8 cellular contexts compared by ENCODE assay signal in genomic region chr14:52918486-52918885, GRCh38. TPM values are rescaled to one million over a fixed set of nuclear protein-coding genes. Genes with fewer than 3 reads are reported as not detected.
A peak's percentile ranks its signal among the peaks of the same experiment; 100 is the strongest.
DNase-seq lines count a peak whose midpoint lies in the region; ATAC-seq, FAIRE-seq and TF ChIP-seq lines count a peak whose summit lies in the region.

No MANE protein-coding gene starts in this region.

- POLR2A ChIA-PET in CD4-positive, alpha-beta memory T cell (lab: Charles Lee; ENCODE audit: partially characterized antibody): interaction anchor here (1.0 to 2.1 kb wide), 4 partner anchors 31 to 1071 kb away, joined by 4 to 8 read pairs (median 4); partner anchors contain the start of gene DDHD1

- CTCF ChIA-PET in CD4-positive, alpha-beta memory T cell (lab: Charles Lee; ENCODE audit: partially characterized antibody): interaction anchor here (1.4 to 1.9 kb wide), 3 partner anchors 15 to 43 kb away, joined by 4 to 11 read pairs (median 8); no protein-coding TSS in a partner anchor

- peak overlapping the region; percentile 57 for H3K27ac ChIP-seq in CD4-positive, alpha-beta memory T cell (ENCODE audit: low read depth, low read length)
- peak overlapping the region; percentile 67 to 89 for H3K27ac ChIP-seq in thoracic aorta

- no peaks in the 10 kb centered on the region for H3K36me3 ChIP-seq in CD4-positive, alpha-beta memory T cell (ENCODE audit: insufficient read depth, low read length)
- H3K36me3 ChIP-seq in thoracic aorta: no peaks in the 10 kb centered on the region

- no peaks in the 10 kb centered on the region for H3K9me3 ChIP-seq in CD4-positive, alpha-beta memory T cell (ENCODE audit: control insufficient read depth in 1 of 2, low read length in 2 of 2)
- no peaks in the 10 kb centered on the region for H3K9me3 ChIP-seq in thoracic aorta

- H3K27ac Mint-ChIP-seq in CD4-positive, alpha-beta memory T cell: peak overlapping the region; percentile 88 to 95 (median 93)

- intact Hi-C loops in CD4-positive, alpha-beta memory T cell (cut with micrococcal nuclease): loop anchor here (1.0 to 5.0 kb wide), 3 partner anchors 32 to 234 kb away; partner anchors contain the start of genes DDHD1 and FERMT2

- H3K4me1 ChIP-seq in CD4-positive, alpha-beta memory T cell (ENCODE audit: insufficient read depth, low read length): peaks cover 24% of the 10 kb centered on the region
- peaks cover 61 to 85% of the 10 kb centered on the region in 2 donors for H3K4me1 ChIP-seq in thoracic aorta (ENCODE audit: control insufficient read depth in 1 of 2, low read depth in 2 of 2)

- no peak for TF ChIP-seq CTCF in thoracic aorta (IDR thresholded peaks at IDR 0.05)

- FAIRE-seq in GM19239 (lab: Jason Lieb, UNC): no peak

- no peak overlapping the region for H3K4me3 ChIP-seq in CD4-positive, alpha-beta memory T cell (ENCODE audit: low read length in 2 of 2)
- no peak overlapping the region for H3K4me3 ChIP-seq in thoracic aorta

- H3K36me3 Mint-ChIP-seq in CD4-positive, alpha-beta memory T cell: no peaks in the 10 kb centered on the region

- peak overlapping the region in 3 of 8 donors; percentile 13 to 48 (median 15) for H3K4me3 Mint-ChIP-seq in CD4-positive, alpha-beta memory T cell

- no peaks in the 10 kb centered on the region for H3K27me3 ChIP-seq in CD4-positive, alpha-beta memory T cell (ENCODE audit: insufficient read depth, low read length)
- H3K27me3 ChIP-seq in thoracic aorta (replicated peaks; ENCODE audit: insufficient read depth): no peaks in the 10 kb centered on the region

- ATAC-seq in HG03354 (IDR thresholded peaks at IDR 0.05; ENCODE audit: poor library complexity, severe bottlenecking, unreplicated experiment): peak; percentile 93
- ATAC-seq in thoracic aorta (ENCODE audit: insufficient number of reproducible peaks, low FRiP score, low read depth): peak; percentile 75

- H3K27me3 Mint-ChIP-seq in CD4-positive, alpha-beta memory T cell: no peaks in the 10 kb centered on the region

- DNase-seq in CD4-positive, alpha-beta memory T cell: peak; percentile 55 to 82 (median 75)
- peak; percentile 4 for DNase-seq in GM19239 (ENCODE audit: insufficient read length, low spot score)
- DNase-seq in T-helper 22 cell (ENCODE audit: low read depth): peak; percentile 14
- DNase-seq in glomerular visceral epithelial cell (ENCODE audit: extremely low spot score): peak; percentile 51
- DNase-seq in thoracic aorta (ENCODE audit: low spot score): no peak
- no peak for DNase-seq in NCI-H1930 (lab: John Stamatoyannopoulos, UW)
- DNase-seq in NK-92 treated with Interleukin-12 subunit alpha and Interleukin-12 subunit beta, amount 100 ng/mL, for 24 hours (lab: John Stamatoyannopoulos, UW): no peak

- H3K9me3 Mint-ChIP-seq in CD4-positive, alpha-beta memory T cell: no peaks in the 10 kb centered on the region

- peaks cover 18 to 42% (median 26%) of the 10 kb centered on the region in 4 donors for H3K4me1 Mint-ChIP-seq in CD4-positive, alpha-beta memory T cell

RNA-seq across cellular contexts. Expression of gene FERMT2, which starts 32.4 kb away (rescaled TPM):
- under 1 TPM; 0.75 to 0.79 TPM for total RNA-seq in CD4-positive, alpha-beta memory T cell
- polyA plus RNA-seq in CD4-positive, alpha-beta memory T cell: not detected
- 100 to 1,000 TPM; 197 to 225 TPM for total RNA-seq in thoracic aorta

Comparison
In these comparisons a context has a peak if more than half of its experiments do, and no peak if none do; other contexts are left out.
1. DNase-seq: peak in CD4-positive, alpha-beta memory T cell (5 of 5), GM19239 (single experiment), T-helper 22 cell (single experiment) and glomerular visceral epithelial cell (single experiment); none in thoracic aorta (single experiment), NCI-H1930 (0 of 2) and NK-92 treated with Interleukin-12 subunit alpha and Interleukin-12 subunit beta, amount 100 ng/mL, for 24 hours (single experiment).
2. RNA of gene FERMT2, which starts 32.4 kb away (total RNA-seq): 197 to 225 TPM in thoracic aorta; 0.75 to 0.79 TPM in CD4-positive, alpha-beta memory T cell; every median in the first group is over 100 times any median in the second.